ENCODE assay signal across 11 cellular contexts in the genomic region with DNA sequence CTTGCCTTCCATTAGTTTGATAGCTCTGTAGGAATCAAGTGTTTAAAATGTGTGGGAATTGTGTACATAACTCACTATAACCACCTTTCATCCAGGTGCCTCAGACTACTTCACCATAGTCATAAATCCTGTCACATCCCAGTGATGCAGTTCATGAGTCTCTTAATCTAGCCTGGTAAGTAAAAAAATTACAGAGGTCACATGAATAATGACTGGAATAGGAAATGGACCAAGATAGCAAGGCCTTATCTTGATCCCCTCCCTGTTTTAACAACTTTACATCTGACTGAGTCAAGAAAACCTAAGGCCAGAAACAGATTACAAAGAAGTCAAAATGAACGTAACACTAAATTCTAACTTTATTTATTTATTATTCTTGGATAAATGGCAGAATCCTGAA. TPM values are rescaled to one million over a fixed set of nuclear protein-coding genes. Genes with fewer than 3 reads are reported as not detected.
DNase-seq lines count a peak whose midpoint lies in the region; ATAC-seq and TF ChIP-seq lines count a peak whose summit lies in the region.
"Had no signal": no experiment of that assay in that cellular context is flagged by ENCODE, and none has a peak within 500 bp of the region (broad histone marks: within the 10 kb centered on the region; RNA-seq: fewer than 3 reads in every experiment).

No MANE protein-coding gene starts in this region.

- peak overlapping the region; percentile 96 for H3K27ac Mint-ChIP-seq in activated T-cell treated with anti-CD3 and anti-CD28 coated beads, Interleukin-2, amount 50 U/mL, for 24 hours

- H3K27me3 Mint-ChIP-seq in activated T-cell treated with anti-CD3 and anti-CD28 coated beads, Interleukin-2, amount 50 U/mL, for 24 hours: no peaks in the 10 kb centered on the region

- H3K27me3 ChIP-seq in RWPE2 (ENCODE audit: insufficient read depth, poor library complexity, severe bottlenecking): no peaks in the 10 kb centered on the region
- no peaks in the 10 kb centered on the region for H3K27me3 ChIP-seq in esophagus squamous epithelium
- no peaks in the 10 kb centered on the region for H3K27me3 ChIP-seq in stomach
- peaks cover 0 to 3% of the 10 kb centered on the region in 2 donors for H3K27me3 ChIP-seq in uterus
- H3K27me3 ChIP-seq: cardiac muscle cell, tibial artery had no signal

- H3K9me3 ChIP-seq in RWPE2 (ENCODE audit: severe bottlenecking) (no peaks in the 10 kb centered on the region), esophagus squamous epithelium (no peaks in the 10 kb centered on the region), stomach (no peaks in the 10 kb centered on the region), uterus (no peaks in the 10 kb centered on the region)
- H3K9me3 ChIP-seq: tibial artery had no signal

- peak overlapping the region; percentile 87 for H3K4me3 Mint-ChIP-seq in activated T-cell treated with anti-CD3 and anti-CD28 coated beads, Interleukin-2, amount 50 U/mL, for 24 hours

- H3K36me3 ChIP-seq in RWPE2 (ENCODE audit: low read depth) (peaks cover 7% of the 10 kb centered on the region; the same call in 1 of the 2 replicates), esophagus squamous epithelium (no peaks in the 10 kb centered on the region), stomach (no peaks in the 10 kb centered on the region), uterus (no peaks in the 10 kb centered on the region)
- H3K36me3 ChIP-seq: cardiac muscle cell, tibial artery had no signal

- H3K27ac ChIP-seq in RWPE2 (ENCODE audit: poor library complexity, severe bottlenecking) (peak overlapping the region; percentile 89), esophagus squamous epithelium (peak overlapping the region; percentile 98 to 99 (median 98)), stomach (peak overlapping the region in 3 of 5 donors; percentile 12 to 99 (median 97)), uterus (no peak overlapping the region)
- H3K27ac ChIP-seq: cardiac muscle cell, tibial artery had no signal

- no peak overlapping the region for H3K4me3 ChIP-seq in RWPE2 (ENCODE audit: severe bottlenecking)
- no peak overlapping the region for H3K4me3 ChIP-seq in esophagus squamous epithelium
- no peak overlapping the region for H3K4me3 ChIP-seq in stomach
- no peak overlapping the region for H3K4me3 ChIP-seq in uterus
- H3K4me3 ChIP-seq: cardiac muscle cell, tibial artery had no signal

- no peak for TF ChIP-seq EP300 in stomach (IDR thresholded peaks at IDR 0.05)

- DNase-seq in activated T-cell treated with anti-CD3 and anti-CD28 coated beads, Interleukin-2, amount 50 U/mL, for 24 hours: no peak
- DNase-seq in activated T-cell treated with anti-CD3 and anti-CD28 coated beads for 4 hours (no peak), RWPE2 (ENCODE audit: low spot score) (no peak), esophagus squamous epithelium (lab: John Stamatoyannopoulos, UW) (no peak), stomach (no peak), T-helper 9 cell (no peak), uterus (no peak)
- DNase-seq: NCI-H1436, tibial artery had no signal

- WGBS in esophagus squamous epithelium, 2 donors: 71 to 88% methylated on average over 1 of the region's 1 CpG
- WGBS in stomach, 5 donors: 27 to 62% (median 43%) methylated on average over 1 of the region's 1 CpG

- H3K4me1 Mint-ChIP-seq in activated T-cell treated with anti-CD3 and anti-CD28 coated beads, Interleukin-2, amount 50 U/mL, for 24 hours (ENCODE audit: low read depth): peaks cover 39% of the 10 kb centered on the region

- H3K36me3 Mint-ChIP-seq in activated T-cell treated with anti-CD3 and anti-CD28 coated beads, Interleukin-2, amount 50 U/mL, for 24 hours (ENCODE audit: low read depth): peaks cover 32% of the 10 kb centered on the region

- TF ChIP-seq CTCF in RWPE2 (IDR thresholded peaks at IDR 0.05; ENCODE audit: poor library complexity, severe bottlenecking) (no peak), esophagus squamous epithelium (IDR thresholded peaks at IDR 0.05) (no peak), stomach (IDR thresholded peaks at IDR 0.05) (no peak), uterus (IDR thresholded peaks at IDR 0.05) (no peak)

- intact Hi-C loops in esophagus squamous epithelium (cut with DNase I) (no loop called here), stomach (cut with DNase I; ENCODE audit: low total_unique reads) (no loop called here), uterus (cut with DNase I; ENCODE audit: low total_unique reads) (no loop called here)

- TF ChIP-seq POLR2A in esophagus squamous epithelium (IDR thresholded peaks at IDR 0.05) (no peak), stomach (IDR thresholded peaks at IDR 0.05) (no peak), uterus (IDR thresholded peaks at IDR 0.05) (no peak)

- H3K9me3 Mint-ChIP-seq in activated T-cell treated with anti-CD3 and anti-CD28 coated beads, Interleukin-2, amount 50 U/mL, for 24 hours: no peaks in the 10 kb centered on the region

- no peak for ATAC-seq in RWPE2 (ENCODE audit: low read depth)
- no peak for ATAC-seq in GM18909 (IDR thresholded peaks at IDR 0.05; ENCODE audit: poor library complexity, unreplicated experiment)

- peaks cover 32% of the 10 kb centered on the region for H3K4me1 ChIP-seq in RWPE2 (ENCODE audit: insufficient read depth, poor library complexity, severe bottlenecking)
- H3K4me1 ChIP-seq in esophagus squamous epithelium: peaks cover 18 to 55% (median 25%) of the 10 kb centered on the region in 3 donors
- peaks cover 20 to 41% (median 30%) of the 10 kb centered on the region in 4 donors for H3K4me1 ChIP-seq in stomach
- peaks cover 0 to 10% of the 10 kb centered on the region in 2 donors for H3K4me1 ChIP-seq in uterus

RNA-seq across cellular contexts. Expression of a gene that starts 1.5 kb away (rescaled TPM):
- total RNA-seq in esophagus squamous epithelium (10 to 100 TPM; 49.7 to 82.3 (median 72.3) TPM), stomach (10 to 100 TPM in 4 of 5 donors, 1 to 10 TPM in 1; 7.0 to 96.9 (median 68.8) TPM), uterus (10 to 100 TPM; 20.2 to 78.2 (median 73.6) TPM)
- 10 to 100 TPM; 17.5 to 42.7 (median 24.3) TPM for polyA plus RNA-seq in stomach

RNA-seq across cellular contexts. Expression of a gene that starts 52.2 kb away (rescaled TPM):
- 10 to 100 TPM; 19.0 to 34.9 (median 24.6) TPM for total RNA-seq in esophagus squamous epithelium
- total RNA-seq in stomach: 10 to 100 TPM in 2 of 5 donors, 1 to 10 TPM in 3; 1.2 to 24.4 (median 8.0) TPM
- 10 to 100 TPM; 16.5 to 20.0 (median 16.8) TPM for polyA plus RNA-seq in stomach
- 10 to 100 TPM in 3 of 4 donors, 1 to 10 TPM in 1; 7.4 to 39.0 (median 21.6) TPM for total RNA-seq in uterus

Comparison
In these comparisons a context has a peak if more than half of its experiments do, and no peak if none do; other contexts are left out.
1. H3K27ac ChIP-seq: peak in RWPE2 (single experiment), esophagus squamous epithelium (4 of 4) and stomach (3 of 5); none in uterus (0 of 2).